ENCODE assay signal across 8 cellular contexts in the genomic region with DNA sequence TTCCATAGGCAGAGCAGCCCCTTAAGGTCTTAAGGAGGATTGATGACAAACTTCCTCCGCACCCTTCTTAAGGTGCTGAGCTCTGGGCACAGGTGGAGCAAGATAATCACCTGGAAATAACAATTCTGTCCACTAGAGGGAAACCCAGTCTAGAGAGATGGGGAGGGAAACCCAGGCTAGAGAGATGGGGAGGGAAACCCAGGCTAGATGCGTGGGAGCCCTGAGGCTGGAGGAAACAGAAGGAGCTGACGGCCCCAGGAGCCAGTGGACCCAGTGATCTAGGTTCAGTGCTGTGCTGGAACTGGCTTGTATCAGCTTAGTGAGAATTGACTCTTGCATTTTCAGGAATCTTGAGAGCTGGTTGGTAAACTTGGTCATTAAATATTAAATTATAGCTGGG. TPM values are rescaled to one million over a fixed set of nuclear protein-coding genes. Genes with fewer than 3 reads are reported as not detected.
DNase-seq lines count a peak whose midpoint lies in the region; ATAC-seq and TF ChIP-seq lines count a peak whose summit lies in the region.

No MANE protein-coding gene starts in this region.

- DNase-seq in ELF-1 (ENCODE audit: low read depth, low spot score) (peak; percentile 83), NCI-H526 treated with DMSO at 0.1 percent for 48 hours (lab: John Stamatoyannopoulos, UW) (peak; percentile 80), epithelial cell of proximal tubule (ENCODE audit: low read depth) (peak; percentile 30), type B pancreatic cell (ENCODE audit: extremely low spot score, unreplicated experiment) (no peak)
- peak; percentile 33 for DNase-seq in activated CD4-positive, alpha-beta memory T cell treated with anti-CD3 and anti-CD28 coated beads, Interleukin-2, amount 10 ng/mL, durations not matched to agents 7 days and 5 days
- DNase-seq in naive thymus-derived CD4-positive, alpha-beta T cell, result peak in 8 of 9 donors; percentile 48 to 76 (median 67)

- no peaks in the 10 kb centered on the region for H3K9me3 ChIP-seq in naive thymus-derived CD4-positive, alpha-beta T cell (ENCODE audit: control insufficient read depth in 2 of 3, low read length in 3 of 3)

- H3K36me3 Mint-ChIP-seq in activated CD4-positive, alpha-beta memory T cell treated with anti-CD3 and anti-CD28 coated beads, Interleukin-2, amount 10 ng/mL, durations not matched to agents 7 days and 5 days (ENCODE audit: low read depth), result no peaks in the 10 kb centered on the region
- H3K36me3 Mint-ChIP-seq in naive thymus-derived CD4-positive, alpha-beta T cell, result no peaks in the 10 kb centered on the region
- no peaks in the 10 kb centered on the region for H3K36me3 Mint-ChIP-seq in type B pancreatic cell

- H3K27me3 Mint-ChIP-seq in activated CD4-positive, alpha-beta memory T cell treated with anti-CD3 and anti-CD28 coated beads, Interleukin-2, amount 10 ng/mL, durations not matched to agents 7 days and 5 days, result peaks cover 1% of the 10 kb centered on the region
- H3K27me3 Mint-ChIP-seq in naive thymus-derived CD4-positive, alpha-beta T cell, result peaks cover 0 to 8% (median 4%) of the 10 kb centered on the region in 5 donors
- peaks cover 36% of the 10 kb centered on the region for H3K27me3 Mint-ChIP-seq in type B pancreatic cell

- CTCF ChIA-PET in activated CD4-positive, alpha-beta memory T cell treated with anti-CD3 and anti-CD28 coated beads, Interleukin-2, amount 10 ng/mL, durations not matched to agents 7 days and 5 days (lab: Charles Lee), result interaction anchor here (0.5 to 5.2 kb wide), 33 partner anchors 11 to 998 kb away, joined by 3 to 64 read pairs (median 3); no protein-coding TSS in a partner anchor
- CTCF ChIA-PET in naive thymus-derived CD4-positive, alpha-beta T cell (lab: Charles Lee), result interaction anchor here (0.6 to 5.2 kb wide), 15 partner anchors 19 to 1152 kb away, joined by 3 to 61 read pairs (median 3); no protein-coding TSS in a partner anchor

- no peak overlapping the region for H3K4me3 Mint-ChIP-seq in activated CD4-positive, alpha-beta memory T cell treated with anti-CD3 and anti-CD28 coated beads, Interleukin-2, amount 10 ng/mL, durations not matched to agents 7 days and 5 days
- no peak overlapping the region for H3K4me3 Mint-ChIP-seq in naive thymus-derived CD4-positive, alpha-beta T cell
- H3K4me3 Mint-ChIP-seq in type B pancreatic cell, result no peak overlapping the region

- H3K4me3 ChIP-seq in epithelial cell of proximal tubule (ENCODE audit: low read depth, low read length), result no peak overlapping the region
- no peak overlapping the region for H3K4me3 ChIP-seq in naive thymus-derived CD4-positive, alpha-beta T cell (ENCODE audit: low read length)

- intact Hi-C loops in naive thymus-derived CD4-positive, alpha-beta T cell (cut with micrococcal nuclease), result loop anchor here (1.0 kb wide), 3 partner anchors 36 to 113 kb away; a partner anchor contains a TSS

- ATAC-seq in HG03342 (IDR thresholded peaks at IDR 0.05; ENCODE audit: unreplicated experiment) (peak; percentile 53), HG02759 (IDR thresholded peaks at IDR 0.05; ENCODE audit: unreplicated experiment) (no peak)
- peak; percentile 93 for ATAC-seq in naive thymus-derived CD4-positive, alpha-beta T cell

- H3K27me3 ChIP-seq in naive thymus-derived CD4-positive, alpha-beta T cell (ENCODE audit: control insufficient read depth in 2 of 2, insufficient read depth in 2 of 2, low read length in 2 of 2), result no peaks in the 10 kb centered on the region

- TF ChIP-seq CTCF in epithelial cell of proximal tubule (conservative IDR thresholded peaks at IDR 0.05; ENCODE audit: low read depth, low read length), result peak; percentile 75
- TF ChIP-seq CTCF in type B pancreatic cell (conservative IDR thresholded peaks at IDR 0.05), result peak; percentile 73

- no peaks in the 10 kb centered on the region for H3K36me3 ChIP-seq in naive thymus-derived CD4-positive, alpha-beta T cell (ENCODE audit: control insufficient read depth in 2 of 3, insufficient read depth in 3 of 3, low read length in 3 of 3)

- POLR2A ChIA-PET in activated CD4-positive, alpha-beta memory T cell treated with anti-CD3 and anti-CD28 coated beads, Interleukin-2, amount 10 ng/mL, durations not matched to agents 7 days and 5 days (lab: Charles Lee), result interaction anchor here (1.0 to 2.7 kb wide), 5 partner anchors 18 to 121 kb away, joined by 3 to 7 read pairs (median 5); a partner anchor contains a TSS
- POLR2A ChIA-PET in naive thymus-derived CD4-positive, alpha-beta T cell (lab: Charles Lee), result interaction anchor here (0.6 to 1.4 kb wide), 5 partner anchors 53 to 144 kb away, joined by 3 to 4 read pairs (median 3); no protein-coding TSS in a partner anchor

- H3K27ac Mint-ChIP-seq in activated CD4-positive, alpha-beta memory T cell treated with anti-CD3 and anti-CD28 coated beads, Interleukin-2, amount 10 ng/mL, durations not matched to agents 7 days and 5 days, result no peak overlapping the region
- H3K27ac Mint-ChIP-seq in naive thymus-derived CD4-positive, alpha-beta T cell, result no peak overlapping the region
- no peak overlapping the region for H3K27ac Mint-ChIP-seq in type B pancreatic cell

- H3K27ac ChIP-seq in naive thymus-derived CD4-positive, alpha-beta T cell (ENCODE audit: low read depth, low read length), result no peak overlapping the region

- H3K9me3 Mint-ChIP-seq in activated CD4-positive, alpha-beta memory T cell treated with anti-CD3 and anti-CD28 coated beads, Interleukin-2, amount 10 ng/mL, durations not matched to agents 7 days and 5 days, result no peaks in the 10 kb centered on the region
- no peaks in the 10 kb centered on the region for H3K9me3 Mint-ChIP-seq in naive thymus-derived CD4-positive, alpha-beta T cell
- no peaks in the 10 kb centered on the region for H3K9me3 Mint-ChIP-seq in type B pancreatic cell

- H3K4me1 ChIP-seq in naive thymus-derived CD4-positive, alpha-beta T cell (ENCODE audit: control insufficient read depth in 2 of 2, insufficient read depth in 2 of 2, low read length in 2 of 2), result no peaks in the 10 kb centered on the region

- H3K4me1 Mint-ChIP-seq in activated CD4-positive, alpha-beta memory T cell treated with anti-CD3 and anti-CD28 coated beads, Interleukin-2, amount 10 ng/mL, durations not matched to agents 7 days and 5 days, result no peaks in the 10 kb centered on the region
- H3K4me1 Mint-ChIP-seq in naive thymus-derived CD4-positive, alpha-beta T cell, result peaks cover 0 to 4% (median 0%) of the 10 kb centered on the region in 7 donors
- H3K4me1 Mint-ChIP-seq in type B pancreatic cell (ENCODE audit: unreplicated experiment), result peaks cover 9% of the 10 kb centered on the region

RNA-seq across cellular contexts. Expression of a gene that starts 17.8 kb away (rescaled TPM):
- total RNA-seq in activated CD4-positive, alpha-beta memory T cell treated with anti-CD3 and anti-CD28 coated beads, Interleukin-2, amount 10 ng/mL, durations not matched to agents 7 days and 5 days, result under 1 TPM; 0.10 to 0.18 TPM
- total RNA-seq in epithelial cell of proximal tubule (1.2 and 2.6 TPM in 2 replicates), type B pancreatic cell (ENCODE audit: low replicate concordance) (19.5 and 36.5 TPM in 2 replicates)
- 1 to 10 TPM in 2 of 5 experiments, under 1 TPM in 2, not detected in 1; 0.30 to 8.1 (median 0.83) TPM for total RNA-seq in naive thymus-derived CD4-positive, alpha-beta T cell
- under 1 TPM in 1 of 2 donors, not detected in 1; 0.05 TPM for polyA plus RNA-seq in naive thymus-derived CD4-positive, alpha-beta T cell

RNA-seq across cellular contexts. Expression of a gene that starts 35.4 kb away (rescaled TPM):
- 1 to 10 TPM; 2.4 to 2.5 TPM for total RNA-seq in activated CD4-positive, alpha-beta memory T cell treated with anti-CD3 and anti-CD28 coated beads, Interleukin-2, amount 10 ng/mL, durations not matched to agents 7 days and 5 days
- 5.3 and 16.9 TPM in 2 replicates for total RNA-seq in epithelial cell of proximal tubule
- total RNA-seq in naive thymus-derived CD4-positive, alpha-beta T cell, result 1 to 10 TPM in 4 of 5 experiments, under 1 TPM in 1; 0.70 to 8.7 (median 4.4) TPM
- under 1 TPM; 0.14 to 0.43 TPM for polyA plus RNA-seq in naive thymus-derived CD4-positive, alpha-beta T cell
- total RNA-seq in type B pancreatic cell (ENCODE audit: low replicate concordance), result 6.1 and 7.3 TPM in 2 replicates

RNA-seq across cellular contexts. Expression of a gene that starts 36.2 kb away (rescaled TPM):
- 10 to 100 TPM; 12.9 to 16.1 TPM for total RNA-seq in activated CD4-positive, alpha-beta memory T cell treated with anti-CD3 and anti-CD28 coated beads, Interleukin-2, amount 10 ng/mL, durations not matched to agents 7 days and 5 days
- total RNA-seq in epithelial cell of proximal tubule, result 16.2 and 18.6 TPM in 2 replicates
- 10 to 100 TPM; 12.4 to 21.7 (median 19.5) TPM for total RNA-seq in naive thymus-derived CD4-positive, alpha-beta T cell
- 10 to 100 TPM in 1 of 2 donors, 1 to 10 TPM in 1; 8.2 to 14.5 TPM for polyA plus RNA-seq in naive thymus-derived CD4-positive, alpha-beta T cell
- 23.9 and 29.6 TPM in 2 replicates for total RNA-seq in type B pancreatic cell (ENCODE audit: low replicate concordance)
